In genomic region chr19:702847-703246, GRCh38 we compare ENCODE assay signal across 10 cellular contexts. TPM values are rescaled to one million over a fixed set of nuclear protein-coding genes. Genes with fewer than 3 reads are reported as not detected.
"Had no signal": no experiment of that assay in that cellular context is flagged by ENCODE, and none has a peak within 500 bp of the region (broad histone marks: within the 10 kb centered on the region; RNA-seq: fewer than 3 reads in every experiment).

No MANE protein-coding gene starts in this region.

RNA-seq across cellular contexts. Expression of gene PALM, which starts 5.9 kb away (rescaled TPM):
- total RNA-seq: SJSA1 had no signal

RNA-seq across cellular contexts. Expression of gene PRSS57, which starts 7.6 kb away (rescaled TPM):
- total RNA-seq: body of pancreas, foreskin keratinocyte, kidney epithelial cell, left ventricle myocardium superior, occipital lobe, posterior vena cava, right atrium auricular region, SJSA1, skeletal muscle tissue, temporal lobe had no signal
- polyA plus RNA-seq: foreskin keratinocyte had no signal

RNA-seq across cellular contexts. Expression of gene MISP, which starts 48.1 kb away (rescaled TPM):
- total RNA-seq: left ventricle myocardium superior, occipital lobe, skeletal muscle tissue had no signal
